Comparison of ENCODE assay signal across 1 cellular context in the genomic region with DNA sequence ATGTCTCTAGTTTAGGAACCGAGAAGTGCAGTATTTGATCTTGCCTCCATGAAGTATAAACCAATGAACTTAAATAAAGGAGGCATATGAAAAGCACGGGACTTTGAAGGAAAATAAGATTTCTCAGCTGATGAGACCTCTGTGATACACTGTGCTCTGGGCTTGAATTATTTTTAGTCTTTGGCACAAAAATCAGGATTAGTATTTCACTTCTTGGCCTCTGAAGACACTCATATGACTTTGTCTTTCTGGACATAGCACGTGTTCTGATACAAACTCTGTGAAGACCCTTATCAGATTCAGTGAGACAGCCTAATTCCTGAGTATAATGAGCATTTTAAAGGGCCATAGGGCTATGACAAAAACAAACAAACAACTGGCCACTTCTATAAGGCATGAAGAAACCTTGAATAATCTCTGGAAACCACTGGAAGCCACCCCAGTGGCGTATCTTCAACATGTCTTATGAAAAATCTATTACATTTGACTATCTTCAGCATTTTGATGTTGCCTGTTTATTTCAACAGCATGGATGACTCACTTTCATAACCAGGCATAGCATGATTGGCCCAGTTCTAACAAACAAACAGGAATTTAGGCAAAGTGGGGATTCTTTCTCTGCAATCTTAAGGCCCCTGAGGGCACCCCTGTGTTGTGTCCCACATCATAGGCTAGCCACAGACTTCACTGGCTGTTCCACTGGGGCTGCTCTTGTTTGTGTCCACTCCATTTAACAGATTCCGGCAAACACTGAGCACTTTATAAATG.
TF ChIP-seq lines count a peak whose summit lies in the region.

No MANE protein-coding gene starts in this region.

TF ChIP-seq in GM23338, 12 proteins besides CTCF, POLR2A, EP300 and RAD21:
- TF ChIP-seq EZH2phosphoT487 (IDR thresholded peaks at IDR 0.05; ENCODE audit: unreplicated experiment) (no peak), JUNB (IDR thresholded peaks at IDR 0.05; ENCODE audit: unreplicated experiment) (no peak), POLR2AphosphoS5 (IDR thresholded peaks at IDR 0.05; ENCODE audit: low read depth) (no peak)
- TF ChIP-seq, protein P1, sequence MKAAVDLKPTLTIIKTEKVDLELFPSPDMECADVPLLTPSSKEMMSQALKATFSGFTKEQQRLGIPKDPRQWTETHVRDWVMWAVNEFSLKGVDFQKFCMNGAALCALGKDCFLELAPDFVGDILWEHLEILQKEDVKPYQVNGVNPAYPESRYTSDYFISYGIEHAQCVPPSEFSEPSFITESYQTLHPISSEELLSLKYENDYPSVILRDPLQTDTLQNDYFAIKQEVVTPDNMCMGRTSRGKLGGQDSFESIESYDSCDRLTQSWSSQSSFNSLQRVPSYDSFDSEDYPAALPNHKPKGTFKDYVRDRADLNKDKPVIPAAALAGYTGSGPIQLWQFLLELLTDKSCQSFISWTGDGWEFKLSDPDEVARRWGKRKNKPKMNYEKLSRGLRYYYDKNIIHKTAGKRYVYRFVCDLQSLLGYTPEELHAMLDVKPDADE (IDR thresholded peaks at IDR 0.05) = no peak
